ENCODE assay signal across 17 cellular contexts in genomic region chr2:28480403-28481049, GRCh38. TPM values are rescaled to one million over a fixed set of nuclear protein-coding genes. Genes with fewer than 3 reads are reported as not detected.
DNase-seq lines count a peak whose midpoint lies in the region; ATAC-seq and TF ChIP-seq lines count a peak whose summit lies in the region.
"Had no signal": no experiment of that assay in that cellular context is flagged by ENCODE, and none has a peak within 500 bp of the region (broad histone marks: within the 10 kb centered on the region; RNA-seq: fewer than 3 reads in every experiment).

No MANE protein-coding gene starts in this region.

- intact Hi-C loops in activated CD4-positive, alpha-beta T cell treated with anti-CD3 and anti-CD28 coated beads for 36 hours (cut with DNase I, micrococcal nuclease): no loop called here

- peaks cover 4% of the 10 kb centered on the region for H3K4me1 Mint-ChIP-seq in activated CD4-positive, alpha-beta T cell treated with anti-CD3 and anti-CD28 coated beads for 36 hours
- H3K4me1 Mint-ChIP-seq: GM23338 had no signal

- POLR2A ChIA-PET in activated CD4-positive, alpha-beta T cell treated with anti-CD3 and anti-CD28 coated beads for 36 hours (lab: Charles Lee): no interaction called here
- POLR2A ChIA-PET in HEK293T (lab: Yijun Ruan, JAX): no interaction called here

- H3K27me3 Mint-ChIP-seq in activated CD4-positive, alpha-beta T cell treated with anti-CD3 and anti-CD28 coated beads for 36 hours: no peaks in the 10 kb centered on the region

- no peak overlapping the region for H3K4me3 Mint-ChIP-seq in activated CD4-positive, alpha-beta T cell treated with anti-CD3 and anti-CD28 coated beads for 36 hours
- H3K4me3 Mint-ChIP-seq: CD14-positive monocyte; CD8-positive, alpha-beta T cell; GM23338 had no signal

- DNase-seq in activated CD4-positive, alpha-beta T cell treated with anti-CD3 and anti-CD28 coated beads for 36 hours: peak; percentile 22
- no peak for DNase-seq in activated CD4-positive, alpha-beta T cell treated with anti-CD3 and anti-CD28 coated beads for 1 hour
- DNase-seq in activated CD8-positive, alpha-beta memory T cell treated with anti-CD3 and anti-CD28 coated beads, Interleukin-2, amount 50 U/mL, for 48 hours: peak; percentile 43
- DNase-seq in activated CD8-positive, alpha-beta memory T cell treated with anti-CD3 and anti-CD28 coated beads, Interleukin-2, amount 50 U/mL, for 4 hours: no peak
- DNase-seq in stimulated activated CD4-positive, alpha-beta T cell treated with anti-CD3 and anti-CD28 coated beads, Interleukin-1b, Interleukin-23, amount 100 ng/mL, for 48 hours: peak; percentile 28
- DNase-seq in stimulated activated CD4-positive, alpha-beta T cell treated with anti-CD3 and anti-CD28 coated beads, Interleukin-2, amount 100 ng/mL, for 24 hours: no peak
- DNase-seq in HEK293T (ENCODE audit: extremely low spot score): no peak
- DNase-seq: CD8-positive, alpha-beta T cell; COR-L47; DMS153; DMS79 treated with DMSO at 0.1 percent for 48 hours; EL; H7 had no signal

- ATAC-seq in activated CD4-positive, alpha-beta T cell treated with anti-CD3 and anti-CD28 coated beads for 36 hours: peak; percentile 36
- ATAC-seq in GM19395 (IDR thresholded peaks at IDR 0.05; ENCODE audit: unreplicated experiment): no peak
- ATAC-seq: CD8-positive, alpha-beta T cell; GM23338 had no signal

- CTCF ChIA-PET in activated CD4-positive, alpha-beta T cell treated with anti-CD3 and anti-CD28 coated beads for 36 hours (lab: Charles Lee): interaction anchor here (0.7 kb wide), 1 partner anchor 312 kb away, joined by 3 read pairs; no protein-coding TSS in a partner anchor
- CTCF ChIA-PET in HEK293T (lab: Yijun Ruan, JAX): no interaction called here

- no peak overlapping the region for H3K27ac Mint-ChIP-seq in activated CD4-positive, alpha-beta T cell treated with anti-CD3 and anti-CD28 coated beads for 36 hours
- H3K27ac Mint-ChIP-seq: CD8-positive, alpha-beta T cell; GM23338 had no signal

- no peaks in the 10 kb centered on the region for H3K36me3 Mint-ChIP-seq in activated CD4-positive, alpha-beta T cell treated with anti-CD3 and anti-CD28 coated beads for 36 hours (ENCODE audit: low read depth)
- H3K36me3 Mint-ChIP-seq: CD8-positive, alpha-beta T cell had no signal

- H3K9me3 Mint-ChIP-seq in activated CD4-positive, alpha-beta T cell treated with anti-CD3 and anti-CD28 coated beads for 36 hours (ENCODE audit: low read depth): peaks cover 4% of the 10 kb centered on the region
- H3K9me3 Mint-ChIP-seq: CD8-positive, alpha-beta T cell; GM23338 had no signal

TF ChIP-seq in HEK293T, 16 proteins besides CTCF, POLR2A, EP300 and RAD21:
- TF ChIP-seq LEF1 (IDR thresholded peaks at IDR 0.05; ENCODE audit: borderline replicate concordance): no peak
- no peak for TF ChIP-seq ZNF384 (IDR thresholded peaks at IDR 0.05)
- no peak for TF ChIP-seq BHLHE40 (IDR thresholded peaks at IDR 0.05; ENCODE audit: borderline replicate concordance)
- TF ChIP-seq SP1 (IDR thresholded peaks at IDR 0.05): no peak
- no peak for TF ChIP-seq CTBP1 (IDR thresholded peaks at IDR 0.05; ENCODE audit: borderline replicate concordance)
- TF ChIP-seq FOXM1 (IDR thresholded peaks at IDR 0.05; ENCODE audit: borderline replicate concordance): no peak
- TF ChIP-seq NFRKB (IDR thresholded peaks at IDR 0.05): no peak
- TF ChIP-seq TARDBP (IDR thresholded peaks at IDR 0.05): no peak

RNA-seq across cellular contexts. Expression of gene PLB1, which starts 15.3 kb away (rescaled TPM):
- 1 to 10 TPM in 1 of 2 experiments, under 1 TPM in 1; 0.87 to 1.1 TPM for total RNA-seq in activated CD4-positive, alpha-beta T cell treated with anti-CD3 and anti-CD28 coated beads for 36 hours
- total RNA-seq: H7, HT-29 had no signal

Comparison
In these comparisons a context has a peak if more than half of its experiments do, and no peak if none do; other contexts are left out.
1. DNase-seq: peak in activated CD4-positive, alpha-beta T cell treated with anti-CD3 and anti-CD28 coated beads for 36 hours (single experiment), activated CD8-positive, alpha-beta memory T cell treated with anti-CD3 and anti-CD28 coated beads, Interleukin-2, amount 50 U/mL, for 48 hours (single experiment) and stimulated activated CD4-positive, alpha-beta T cell treated with anti-CD3 and anti-CD28 coated beads, Interleukin-1b, Interleukin-23, amount 100 ng/mL, for 48 hours (single experiment); none in activated CD4-positive, alpha-beta T cell treated with anti-CD3 and anti-CD28 coated beads for 1 hour (single experiment), activated CD8-positive, alpha-beta memory T cell treated with anti-CD3 and anti-CD28 coated beads, Interleukin-2, amount 50 U/mL, for 4 hours (single experiment), stimulated activated CD4-positive, alpha-beta T cell treated with anti-CD3 and anti-CD28 coated beads, Interleukin-2, amount 100 ng/mL, for 24 hours (0 of 2) and HEK293T (single experiment).